ENCODE assay signal across 13 cellular contexts in genomic region chr1:152182942-152183341, GRCh38. TPM values are rescaled to one million over a fixed set of nuclear protein-coding genes. Genes with fewer than 3 reads are reported as not detected.
DNase-seq lines count a peak whose midpoint lies in the region; ATAC-seq and TF ChIP-seq lines count a peak whose summit lies in the region.
"Had no signal": no experiment of that assay in that cellular context is flagged by ENCODE, and none has a peak within 500 bp of the region (broad histone marks: within the 10 kb centered on the region; RNA-seq: fewer than 3 reads in every experiment).

No MANE protein-coding gene starts in this region.

- no peak for TF ChIP-seq POLR2A in GM18505 (IDR thresholded peaks at IDR 0.05; ENCODE audit: borderline replicate concordance, extremely low read depth, insufficient read depth, insufficient read length)

- no peak overlapping the region for H3K23ac ChIP-seq in neuronal stem cell (ENCODE audit: low read depth, low read length, poor library complexity)

- H3K9me3 Mint-ChIP-seq in natural killer cell, result no peaks in the 10 kb centered on the region
- H3K9me3 Mint-ChIP-seq: T-helper 1 cell treated with Interleukin-12 subunit alpha and Interleukin-12 subunit beta and Interleukin-4 antibody, amounts not matched to agents 30 μg/mL and 1 μg/mL, for 36 hours had no signal

- TF ChIP-seq CTCF in choroid plexus epithelial cell (conservative IDR thresholded peaks at IDR 0.05; ENCODE audit: low read depth, low read length) (no peak), omental fat pad (IDR thresholded peaks at IDR 0.05) (no peak), natural killer cell (IDR thresholded peaks at IDR 0.05) (no peak)

- H4K8ac ChIP-seq in neuronal stem cell (ENCODE audit: low read depth, low read length), result no peak overlapping the region

- no peak overlapping the region for H3K27ac ChIP-seq in neuronal stem cell (replicated peaks; ENCODE audit: low read length)

- peaks cover 0 to 7% of the 10 kb centered on the region in 2 donors for H3K4me1 Mint-ChIP-seq in natural killer cell

- no peak overlapping the region for H3K27ac Mint-ChIP-seq in natural killer cell
- H3K27ac Mint-ChIP-seq: T-helper 1 cell treated with Interleukin-12 subunit alpha and Interleukin-12 subunit beta and Interleukin-4 antibody, amounts not matched to agents 30 μg/mL and 1 μg/mL, for 36 hours had no signal

- no peak overlapping the region for H2AFZ ChIP-seq in neuronal stem cell (ENCODE audit: low read length)

- no peak overlapping the region for H2BK12ac ChIP-seq in neuronal stem cell (ENCODE audit: low read length)

- WGBS in neuronal stem cell (ENCODE audit: extremely low coverage in 2 of 2, insufficient read length in 2 of 2, insufficient replicate concordance in 1 of 2), 2 donors, result no CpG with 5 or more reads among the region's 2 CpGs

- H3K18ac ChIP-seq in neuronal stem cell (ENCODE audit: low read length), result no peak overlapping the region

- H3K14ac ChIP-seq in neuronal stem cell (ENCODE audit: low read length), result no peak overlapping the region

- H2BK15ac ChIP-seq in neuronal stem cell (ENCODE audit: low read length), result no peak overlapping the region

- no peak overlapping the region for H3K9ac ChIP-seq in neuronal stem cell (ENCODE audit: low read depth, low read length, poor library complexity)

- H3K27me3 Mint-ChIP-seq in natural killer cell (ENCODE audit: low read depth in 2 of 2), result peaks cover 0 to 2% of the 10 kb centered on the region in 2 donors

- no peak overlapping the region for H3K4me3 Mint-ChIP-seq in natural killer cell
- H3K4me3 Mint-ChIP-seq: T-helper 1 cell treated with Interleukin-12 subunit alpha and Interleukin-12 subunit beta and Interleukin-4 antibody, amounts not matched to agents 30 μg/mL and 1 μg/mL, for 36 hours had no signal

- H3K4me2 ChIP-seq in neuronal stem cell (ENCODE audit: insufficient read depth, low read length, poor library complexity, severe bottlenecking), result no peak overlapping the region

- H2AK5ac ChIP-seq in neuronal stem cell (ENCODE audit: low read depth, low read length), result no peak overlapping the region

- H3K9me3 ChIP-seq in MG63 (no peaks in the 10 kb centered on the region), neuronal stem cell (replicated peaks in 1 of 2; ENCODE audit: control insufficient read depth in 2 of 2, insufficient read depth in 1 of 2, low read depth in 1 of 2, low read length in 2 of 2) (peaks cover 0 to 3% of the 10 kb centered on the region in 2 donors)

- no peaks in the 10 kb centered on the region for H3K4me1 ChIP-seq in neuronal stem cell (ENCODE audit: control insufficient read depth in 2 of 2, insufficient read depth in 1 of 2, low read depth in 1 of 2, low read length in 2 of 2)

- no peak overlapping the region for H3K4ac ChIP-seq in neuronal stem cell (ENCODE audit: low read length)

- no peak overlapping the region for H4K91ac ChIP-seq in neuronal stem cell (ENCODE audit: low read depth, low read length, poor library complexity)

- ATAC-seq in omental fat pad (ENCODE audit: low FRiP score) (peak; percentile 62), natural killer cell (no peak), GM18505 (IDR thresholded peaks at IDR 0.05; ENCODE audit: unreplicated experiment) (no peak), GM18517 (IDR thresholded peaks at IDR 0.05; ENCODE audit: unreplicated experiment) (no peak)
- ATAC-seq: HepG2 had no signal

- no peaks in the 10 kb centered on the region for H3K36me3 Mint-ChIP-seq in natural killer cell

- intact Hi-C loops in natural killer cell (cut with micrococcal nuclease), result no loop called here

- no peak overlapping the region for H2BK5ac ChIP-seq in neuronal stem cell (ENCODE audit: low read length)

- H3K4me3 ChIP-seq in MG63 (no peak overlapping the region), choroid plexus epithelial cell (ENCODE audit: low read depth, low read length) (no peak overlapping the region), neuronal stem cell (ENCODE audit: low read length in 2 of 2) (no peak overlapping the region)

- H3K27me3 ChIP-seq in MG63 (no peaks in the 10 kb centered on the region), neuronal stem cell (ENCODE audit: control insufficient read depth in 3 of 3, insufficient read depth in 3 of 3, low read depth in 1 of 3, low read length in 3 of 3) (no peaks in the 10 kb centered on the region)

- H3K36me3 ChIP-seq in MG63, result no peaks in the 10 kb centered on the region
- H3K36me3 ChIP-seq in neuronal stem cell (replicated peaks in 1 of 2; ENCODE audit: control insufficient read depth in 2 of 2, insufficient read depth in 2 of 2, low read length in 2 of 2), result no peaks in the 10 kb centered on the region

- DNase-seq in Daoy (ENCODE audit: low read depth) (peak; percentile 90), MG63 (peak; percentile 95), choroid plexus epithelial cell (ENCODE audit: low read depth) (peak; percentile 92), omental fat pad (ENCODE audit: low spot score) (no peak), natural killer cell (no peak), neuronal stem cell (ENCODE audit: low spot score) (no peak)
- DNase-seq: activated T-cell treated with anti-CD3 and anti-CD28 coated beads, Interleukin-2, amount 50 U/mL, for 1 hour; GF-D8 had no signal

- H3K79me1 ChIP-seq in neuronal stem cell (ENCODE audit: low read depth, low read length), result no peaks in the 10 kb centered on the region

- no peak overlapping the region for H2BK120ac ChIP-seq in neuronal stem cell (ENCODE audit: low read depth, low read length)

RNA-seq across cellular contexts. Expression of gene RPTN, which starts 23.9 kb away (rescaled TPM):
- total RNA-seq in Daoy (2014; rRNA removed; shearing (Covaris generic)), result not detected in 2 replicates
- not detected in 2 replicates for total RNA-seq in MG63 (2014; rRNA removed; shearing (Covaris generic); ENCODE audit: low replicate concordance)
- not detected for total RNA-seq in omental fat pad
- total RNA-seq in natural killer cell, result not detected
- not detected for polyA plus RNA-seq in neuronal stem cell (2013, experiment 1 of 2)
- not detected for polyA plus RNA-seq in neuronal stem cell (2013, experiment 2 of 2)
- total RNA-seq: HepG2, pulmonary artery endothelial cell had no signal
- polyA plus RNA-seq: HepG2 had no signal

RNA-seq across cellular contexts. Expression of gene HRNR, which starts 41.1 kb away (rescaled TPM):
- total RNA-seq in Daoy (2014; rRNA removed; shearing (Covaris generic)), result not detected in 2 replicates
- total RNA-seq in MG63 (2014; rRNA removed; shearing (Covaris generic); ENCODE audit: low replicate concordance), result not detected in 2 replicates
- total RNA-seq in omental fat pad, result not detected
- not detected for total RNA-seq in natural killer cell
- polyA plus RNA-seq in neuronal stem cell (2013, experiment 1 of 2), result not detected
- polyA plus RNA-seq in neuronal stem cell (2013, experiment 2 of 2), result not detected
- total RNA-seq: HepG2, pulmonary artery endothelial cell had no signal
- polyA plus RNA-seq: HepG2 had no signal

Comparison
In these comparisons a context has a peak if more than half of its experiments do, and no peak if none do; other contexts are left out.
1. DNase-seq: peak in Daoy (single experiment), MG63 (single experiment) and choroid plexus epithelial cell (single experiment); none in omental fat pad (single experiment), natural killer cell (single experiment) and neuronal stem cell (single experiment).